8 cellular contexts compared by ENCODE assay signal in the genomic region with DNA sequence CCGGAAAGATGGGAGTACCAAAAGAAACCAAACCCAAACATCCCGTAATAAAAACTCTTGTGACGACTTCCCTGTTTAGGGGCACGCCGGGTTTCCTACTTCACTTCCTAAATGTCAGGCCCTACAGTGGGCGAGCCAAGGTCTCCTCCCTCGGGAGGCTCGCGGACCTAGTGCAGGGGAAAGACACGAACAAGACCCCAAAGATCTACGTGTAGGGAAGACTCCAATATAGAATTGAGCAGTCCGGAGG. TPM values are rescaled to one million over a fixed set of nuclear protein-coding genes. Genes with fewer than 3 reads are reported as not detected.
DNase-seq lines count a peak whose midpoint lies in the region; ATAC-seq and TF ChIP-seq lines count a peak whose summit lies in the region.

No MANE protein-coding gene starts in this region.

- peak overlapping the region; percentile 91 for H3K4me3 ChIP-seq in AG10803 (ENCODE audit: low read length)
- peak overlapping the region; percentile 99 for H3K4me3 ChIP-seq in SJCRH30
- H3K4me3 ChIP-seq in mesodermal cell (ENCODE audit: extremely low read depth, insufficient read depth, low read length, poor library complexity, severe bottlenecking): peak overlapping the region; percentile 88
- peak overlapping the region; percentile 75 to 80 for H3K4me3 ChIP-seq in vagina

- intact Hi-C loops in vagina (cut with DNase I): no loop called here

- peak; percentile 58 for DNase-seq in AG10803 (ENCODE audit: low read depth)
- DNase-seq in GM13976 (ENCODE audit: low spot score): peak; percentile 38
- peak in 1 of 2 experiments; percentile 45 for DNase-seq in SJCRH30
- DNase-seq in effector CD4-positive, alpha-beta T cell: peak; percentile 8
- peak in 1 of 2 donors; percentile 90 for DNase-seq in vagina (ENCODE audit: extremely low spot score in 2 of 2)
- no peak for DNase-seq in GM19240 (ENCODE audit: insufficient read length, low spot score)

- peak overlapping the region; percentile 79 for H3K27ac ChIP-seq in SJCRH30
- H3K27ac ChIP-seq in mesodermal cell (ENCODE audit: low read depth, low read length, severe bottlenecking): peak overlapping the region; percentile 80
- H3K27ac ChIP-seq in vagina: peak overlapping the region; percentile 95

- H3K9me3 ChIP-seq in SJCRH30 (replicated peaks): no peaks in the 10 kb centered on the region
- no peaks in the 10 kb centered on the region for H3K9me3 ChIP-seq in mesodermal cell (ENCODE audit: control insufficient read depth, low read length)
- no peaks in the 10 kb centered on the region for H3K9me3 ChIP-seq in vagina

- no peaks in the 10 kb centered on the region for H3K4me1 ChIP-seq in SJCRH30
- no peaks in the 10 kb centered on the region for H3K4me1 ChIP-seq in mesodermal cell (ENCODE audit: control insufficient read depth, insufficient read depth, low read length, poor library complexity, severe bottlenecking)
- peaks cover 44% of the 10 kb centered on the region for H3K4me1 ChIP-seq in vagina

- peak; percentile 8 for ATAC-seq in HG03103 (IDR thresholded peaks at IDR 0.05; ENCODE audit: low read depth, unreplicated experiment)

- in situ Hi-C loops in GM13976 (cut with MboI; ENCODE audit: low sequenced_read_pairs, unreplicated experiment): no loop called here

- H3K36me3 ChIP-seq in SJCRH30 (no peaks in the 10 kb centered on the region), mesodermal cell (ENCODE audit: control insufficient read depth, insufficient read depth, low read length) (no peaks in the 10 kb centered on the region), vagina (no peaks in the 10 kb centered on the region)

- WGBS in mesodermal cell (ENCODE audit: insufficient coverage in 2 of 2), 2 experiments: 0 to 1% methylated on average over 9 to 12 of the region's 12 CpGs

- H3K27me3 ChIP-seq in SJCRH30: no peaks in the 10 kb centered on the region
- no peaks in the 10 kb centered on the region for H3K27me3 ChIP-seq in vagina

- TF ChIP-seq CTCF in AG10803 (conservative IDR thresholded peaks at IDR 0.05; ENCODE audit: low read length) (no peak), GM13976 (IDR thresholded peaks at IDR 0.05; ENCODE audit: borderline replicate concordance, control extremely low read depth, extremely low read depth, insufficient read depth, missing control alignments) (no peak), vagina (IDR thresholded peaks at IDR 0.05) (no peak)

- TF ChIP-seq POLR2A in vagina (IDR thresholded peaks at IDR 0.05): no peak

RNA-seq across cellular contexts. Expression of a gene that starts 0.6 kb away (rescaled TPM):
- 22.0 and 26.1 TPM in 2 replicates for total RNA-seq in SJCRH30 (2014; rRNA removed; shearing (Covaris generic))
- polyA plus RNA-seq in mesodermal cell (2013, experiment 1 of 2): 31.6 TPM
- 36.3 TPM for polyA plus RNA-seq in mesodermal cell (2013, experiment 2 of 2)
- total RNA-seq in vagina: 37.8 TPM

RNA-seq across cellular contexts. Expression of a gene that starts 15.7 kb away (rescaled TPM):
- total RNA-seq in SJCRH30 (2014; rRNA removed; shearing (Covaris generic)): 250 and 280 TPM in 2 replicates
- 112 TPM for polyA plus RNA-seq in mesodermal cell (2013, experiment 1 of 2)
- polyA plus RNA-seq in mesodermal cell (2013, experiment 2 of 2): 171 TPM
- total RNA-seq in vagina: 86.9 TPM

RNA-seq across cellular contexts. Expression of a gene that starts 16.0 kb away (rescaled TPM):
- 50.7 and 66.6 TPM in 2 replicates for total RNA-seq in SJCRH30 (2014; rRNA removed; shearing (Covaris generic))
- 36.6 TPM for polyA plus RNA-seq in mesodermal cell (2013, experiment 1 of 2)
- 44.8 TPM for polyA plus RNA-seq in mesodermal cell (2013, experiment 2 of 2)
- total RNA-seq in vagina: 25.8 TPM
